16 cellular contexts compared by ENCODE assay signal in genomic region chr2:143429932-143430331, GRCh38.
DNase-seq lines count a peak whose midpoint lies in the region; ATAC-seq lines count a peak whose summit lies in the region.
"Had no signal": no experiment of that assay in that cellular context is flagged by ENCODE, and none has a peak within 500 bp of the region (broad histone marks: within the 10 kb centered on the region; RNA-seq: fewer than 3 reads in every experiment).

No MANE protein-coding gene starts in this region.

- peak overlapping the region in 4 of 7 donors; percentile 12 to 72 (median 34) for H3K27ac Mint-ChIP-seq in CD4-positive, alpha-beta memory T cell
- H3K27ac Mint-ChIP-seq in central memory CD8-positive, alpha-beta T cell (ENCODE audit: low read depth): peak overlapping the region; percentile 36
- H3K27ac Mint-ChIP-seq in naive thymus-derived CD4-positive, alpha-beta T cell: peak overlapping the region in 2 of 9 donors; percentile 19 to 34
- H3K27ac Mint-ChIP-seq: IgD-negative memory B cell had no signal

- no peaks in the 10 kb centered on the region for H3K36me3 ChIP-seq in CD4-positive, alpha-beta memory T cell (ENCODE audit: insufficient read depth, low read length)
- H3K36me3 ChIP-seq in naive thymus-derived CD4-positive, alpha-beta T cell (ENCODE audit: control insufficient read depth in 2 of 3, insufficient read depth in 3 of 3, low read length in 3 of 3): no peaks in the 10 kb centered on the region
- H3K36me3 ChIP-seq: cardiac muscle cell had no signal

- H3K4me3 ChIP-seq in CD4-positive, alpha-beta memory T cell (ENCODE audit: low read length in 2 of 2): no peak overlapping the region
- no peak overlapping the region for H3K4me3 ChIP-seq in naive thymus-derived CD4-positive, alpha-beta T cell (ENCODE audit: low read length)
- H3K4me3 ChIP-seq: cardiac muscle cell had no signal

- H3K27me3 Mint-ChIP-seq in CD4-positive, alpha-beta memory T cell: no peaks in the 10 kb centered on the region
- H3K27me3 Mint-ChIP-seq in central memory CD8-positive, alpha-beta T cell: no peaks in the 10 kb centered on the region
- H3K27me3 Mint-ChIP-seq in naive thymus-derived CD4-positive, alpha-beta T cell: no peaks in the 10 kb centered on the region
- H3K27me3 Mint-ChIP-seq: IgD-negative memory B cell had no signal

- no peak for DNase-seq in CD4-positive, alpha-beta memory T cell
- DNase-seq in LHCN-M2 (ENCODE audit: low read depth) (peak; percentile 91), left kidney (ENCODE audit: low read depth, low spot score) (peak; percentile 32), NCI-H1092 (lab: John Stamatoyannopoulos, UW) (no peak), occipital lobe (lab: John Stamatoyannopoulos, UW) (no peak)
- no peak for DNase-seq in central memory CD8-positive, alpha-beta T cell (ENCODE audit: low spot score in 2 of 2)
- DNase-seq in naive thymus-derived CD4-positive, alpha-beta T cell: no peak
- DNase-seq in central memory CD4-positive, alpha-beta T cell: no peak
- DNase-seq: activated CD4-positive, CD25-positive, alpha-beta regulatory T cell treated with anti-CD3 and anti-CD28 coated beads, Interleukin-2, amount 50 U/mL, for 72 hours; activated gamma-delta T cell treated with Interleukin-2 at 50 U/mL for 16 hours; AML-193; NCI-H1417 treated with DMSO at 0.1 percent for 48 hours; NCI-H345; SHP77 treated with DMSO at 0.1 percent for 48 hours had no signal

- peaks cover 61 to 88% (median 76%) of the 10 kb centered on the region in 4 donors for H3K4me1 Mint-ChIP-seq in CD4-positive, alpha-beta memory T cell
- H3K4me1 Mint-ChIP-seq in central memory CD8-positive, alpha-beta T cell: peaks cover 55% of the 10 kb centered on the region
- peaks cover 5 to 88% (median 82%) of the 10 kb centered on the region in 7 donors for H3K4me1 Mint-ChIP-seq in naive thymus-derived CD4-positive, alpha-beta T cell

- CTCF ChIA-PET in CD4-positive, alpha-beta memory T cell (lab: Charles Lee; ENCODE audit: partially characterized antibody): no interaction called here
- CTCF ChIA-PET in naive thymus-derived CD4-positive, alpha-beta T cell (lab: Charles Lee): no interaction called here

- H3K4me3 Mint-ChIP-seq in CD4-positive, alpha-beta memory T cell: peak overlapping the region in 1 of 8 donors; percentile 20
- H3K4me3 Mint-ChIP-seq in central memory CD8-positive, alpha-beta T cell: no peak overlapping the region
- H3K4me3 Mint-ChIP-seq in naive thymus-derived CD4-positive, alpha-beta T cell: no peak overlapping the region
- H3K4me3 Mint-ChIP-seq: IgD-negative memory B cell had no signal

- no peaks in the 10 kb centered on the region for H3K27me3 ChIP-seq in CD4-positive, alpha-beta memory T cell (ENCODE audit: insufficient read depth, low read length)
- H3K27me3 ChIP-seq in naive thymus-derived CD4-positive, alpha-beta T cell (ENCODE audit: control insufficient read depth in 2 of 2, insufficient read depth in 2 of 2, low read length in 2 of 2): no peaks in the 10 kb centered on the region
- H3K27me3 ChIP-seq: cardiac muscle cell had no signal

- H3K9me3 Mint-ChIP-seq in CD4-positive, alpha-beta memory T cell: no peaks in the 10 kb centered on the region
- H3K9me3 Mint-ChIP-seq in central memory CD8-positive, alpha-beta T cell: no peaks in the 10 kb centered on the region
- no peaks in the 10 kb centered on the region for H3K9me3 Mint-ChIP-seq in naive thymus-derived CD4-positive, alpha-beta T cell
- H3K9me3 Mint-ChIP-seq: IgD-negative memory B cell had no signal

- intact Hi-C loops in CD4-positive, alpha-beta memory T cell (cut with micrococcal nuclease): no loop called here
- intact Hi-C loops in naive thymus-derived CD4-positive, alpha-beta T cell (cut with micrococcal nuclease): loop anchor here in 1 of 2 donors (1.0 kb wide), 1 partner anchor 8 kb away; no protein-coding TSS in a partner anchor

- H3K4me1 ChIP-seq in CD4-positive, alpha-beta memory T cell (ENCODE audit: insufficient read depth, low read length): peaks cover 59% of the 10 kb centered on the region
- peaks cover 0 to 9% of the 10 kb centered on the region in 2 donors for H3K4me1 ChIP-seq in naive thymus-derived CD4-positive, alpha-beta T cell (ENCODE audit: control insufficient read depth in 2 of 2, insufficient read depth in 2 of 2, low read length in 2 of 2)

- POLR2A ChIA-PET in CD4-positive, alpha-beta memory T cell (lab: Charles Lee; ENCODE audit: partially characterized antibody): interaction anchor here (0.6 kb wide), 1 partner anchor 89 kb away, joined by 3 read pairs; no protein-coding TSS in a partner anchor
- POLR2A ChIA-PET in naive thymus-derived CD4-positive, alpha-beta T cell (lab: Charles Lee): no interaction called here

- peaks cover 0 to 31% of the 10 kb centered on the region in 2 donors for H3K36me3 Mint-ChIP-seq in CD4-positive, alpha-beta memory T cell
- peaks cover 11% of the 10 kb centered on the region for H3K36me3 Mint-ChIP-seq in central memory CD8-positive, alpha-beta T cell (ENCODE audit: insufficient read depth)
- peaks cover 0 to 22% (median 7%) of the 10 kb centered on the region in 5 donors for H3K36me3 Mint-ChIP-seq in naive thymus-derived CD4-positive, alpha-beta T cell

- ATAC-seq in central memory CD8-positive, alpha-beta T cell (replicated peaks; ENCODE audit: extremely low read depth, poor library complexity, severe bottlenecking): no peak
- no peak for ATAC-seq in naive thymus-derived CD4-positive, alpha-beta T cell

- H3K9me3 ChIP-seq in CD4-positive, alpha-beta memory T cell (ENCODE audit: control insufficient read depth in 1 of 2, low read length in 2 of 2): no peaks in the 10 kb centered on the region
- no peaks in the 10 kb centered on the region for H3K9me3 ChIP-seq in naive thymus-derived CD4-positive, alpha-beta T cell (ENCODE audit: control insufficient read depth in 2 of 3, low read length in 3 of 3)

- no peak overlapping the region for H3K27ac ChIP-seq in CD4-positive, alpha-beta memory T cell (ENCODE audit: low read depth, low read length)
- H3K27ac ChIP-seq in naive thymus-derived CD4-positive, alpha-beta T cell (ENCODE audit: low read depth, low read length): no peak overlapping the region
- H3K27ac ChIP-seq: cardiac muscle cell had no signal

Comparison
In these comparisons a context has a peak if more than half of its experiments do, and no peak if none do; other contexts are left out.
1. DNase-seq: peak in LHCN-M2 (single experiment) and left kidney (single experiment); none in CD4-positive, alpha-beta memory T cell (0 of 5), central memory CD8-positive, alpha-beta T cell (0 of 2), NCI-H1092 (single experiment), naive thymus-derived CD4-positive, alpha-beta T cell (0 of 9), central memory CD4-positive, alpha-beta T cell (single experiment) and occipital lobe (single experiment).